10 cellular contexts compared by ENCODE assay signal in the genomic region with DNA sequence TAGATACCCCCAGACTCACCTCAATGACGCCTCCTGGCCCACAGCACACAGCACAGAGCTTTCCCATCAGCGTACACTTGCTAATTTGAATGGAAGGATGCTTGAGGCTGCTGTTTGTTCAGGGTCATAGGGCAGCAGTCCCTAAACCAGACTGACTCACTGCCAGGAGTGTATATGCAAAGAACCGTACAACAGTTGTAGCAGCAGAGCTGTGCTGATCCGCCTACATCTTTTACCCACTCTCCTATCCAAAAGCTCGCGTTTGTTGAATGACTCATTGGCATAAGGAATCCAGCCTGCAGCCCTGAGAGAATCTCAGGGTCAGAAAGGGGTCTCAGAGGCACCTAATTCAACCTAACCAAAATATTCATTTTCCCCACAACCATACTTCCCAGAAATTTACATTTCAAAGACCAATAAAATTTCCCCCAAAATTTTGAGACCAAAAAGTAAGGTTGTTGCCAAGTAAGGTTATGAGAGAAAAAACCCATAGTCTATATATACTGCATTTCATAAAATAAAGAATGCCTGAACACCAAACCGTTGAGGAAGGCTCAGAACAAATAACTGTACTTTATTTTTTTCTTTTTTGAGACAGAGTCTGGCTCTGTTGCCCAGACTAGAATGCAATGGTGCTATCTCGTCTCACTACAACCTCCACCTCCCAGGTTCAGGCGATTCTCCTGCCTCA. TPM values are rescaled to one million over a fixed set of nuclear protein-coding genes. Genes with fewer than 3 reads are reported as not detected.
DNase-seq lines count a peak whose midpoint lies in the region; ATAC-seq, FAIRE-seq and TF ChIP-seq lines count a peak whose summit lies in the region.
"Had no signal": no experiment of that assay in that cellular context is flagged by ENCODE, and none has a peak within 500 bp of the region (broad histone marks: within the 10 kb centered on the region; RNA-seq: fewer than 3 reads in every experiment).

No MANE protein-coding gene starts in this region.

- no peaks in the 10 kb centered on the region for H3K9me3 ChIP-seq in OCI-LY3 (ENCODE audit: insufficient read depth, low read length)
- H3K9me3 ChIP-seq in GM12878 (replicated peaks; ENCODE audit: control insufficient read depth, insufficient read depth, low read length), result no peaks in the 10 kb centered on the region; the same call in 2 of the 3 replicates
- H3K9me3 ChIP-seq in stomach, result no peaks in the 10 kb centered on the region
- H3K9me3 ChIP-seq in neural progenitor cell (ENCODE audit: low read depth), result no peaks in the 10 kb centered on the region

- TF ChIP-seq CTCF in OCI-LY3 (IDR thresholded peaks at IDR 0.05; ENCODE audit: low read depth, low read length) (no peak), GM12878 (IDR thresholded peaks at IDR 0.05 in 2 of 3, conservative IDR thresholded peaks at IDR 0.05 in 1 of 3; ENCODE audit: control insufficient read depth in 2 of 3, extremely low read depth in 1 of 3, insufficient read depth in 1 of 3, low read depth in 3 of 3, low read length in 3 of 3) (no peak), retinal pigment epithelial cell (conservative IDR thresholded peaks at IDR 0.05; ENCODE audit: low read depth, low read length) (no peak), stomach (IDR thresholded peaks at IDR 0.05) (no peak), neural progenitor cell (IDR thresholded peaks at IDR 0.05) (no peak)

- no peaks in the 10 kb centered on the region for H3F3A ChIP-seq in neural progenitor cell (ENCODE audit: low read depth)

- POLR2A ChIA-PET in GM12878 (lab: Charles Lee), result interaction anchor here (0.5 kb wide), 1 partner anchor 23 kb away, joined by 8 read pairs; no protein-coding TSS in a partner anchor

- TF ChIP-seq RAD21 in GM12878 (IDR thresholded peaks at IDR 0.05; ENCODE audit: insufficient read depth, low read depth, low read length), result no peak

- H3K9me3 Mint-ChIP-seq in neural progenitor cell, result no peaks in the 10 kb centered on the region

- peak overlapping the region; percentile 64 for H3K27ac ChIP-seq in OCI-LY3 (ENCODE audit: low read length)
- no peak overlapping the region for H3K27ac ChIP-seq in GM12878 (ENCODE audit: control insufficient read depth, insufficient read depth)
- no peak overlapping the region for H3K27ac ChIP-seq in stomach
- H3K27ac ChIP-seq in neural progenitor cell, result no peak overlapping the region
- H3K27ac ChIP-seq: WERI-Rb-1 had no signal

- no peak for ATAC-seq in GM12878

- TF ChIP-seq POLR2A in GM12878 (IDR thresholded peaks at IDR 0.05; ENCODE audit: low read depth, low read length) (no peak), stomach (IDR thresholded peaks at IDR 0.05) (no peak)

- H3K36me3 ChIP-seq in OCI-LY3 (replicated peaks; ENCODE audit: low read depth, low read length) (no peaks in the 10 kb centered on the region), GM12878 (ENCODE audit: control insufficient read depth in 2 of 2, insufficient read depth in 2 of 2, low read length in 1 of 2) (no peaks in the 10 kb centered on the region), stomach (peaks cover 0 to 3% (median 0%) of the 10 kb centered on the region in 4 donors), neural progenitor cell (no peaks in the 10 kb centered on the region)
- H3K36me3 ChIP-seq: WERI-Rb-1 had no signal

- H3K36me3 Mint-ChIP-seq in neural progenitor cell, result no peaks in the 10 kb centered on the region

- peak; percentile 56 for FAIRE-seq in GM12878 (lab: Jason Lieb, UNC)

- in situ Hi-C loops in GM12878 (cut with MboI), result no loop called here

- H3K79me2 ChIP-seq in OCI-LY3 (ENCODE audit: low read length) (no peaks in the 10 kb centered on the region), GM12878 (ENCODE audit: control insufficient read depth, insufficient read depth, low read length) (no peaks in the 10 kb centered on the region), neural progenitor cell (ENCODE audit: low read depth) (no peaks in the 10 kb centered on the region)

- peak overlapping the region; percentile 43 for H3K4me2 ChIP-seq in OCI-LY3 (ENCODE audit: low read length)
- no peak overlapping the region for H3K4me2 ChIP-seq in GM12878 (ENCODE audit: control insufficient read depth, insufficient read depth)
- H3K4me2 ChIP-seq in neural progenitor cell, result no peak overlapping the region

- CTCF ChIA-PET in GM12878 (lab: Yijun Ruan, JAX), result interaction anchor here (1.2 to 1.5 kb wide), 2 partner anchors 9 to 39 kb away, joined by 3 read pairs; no protein-coding TSS in a partner anchor

- SMC1A ChIA-PET in GM12878 (lab: Charles Lee; ENCODE audit: uncharacterized antibody, unreplicated experiment), result interaction anchor here (1.1 to 2.0 kb wide), 2 partner anchors 10 to 13 kb away, joined by 3 to 7 read pairs; no protein-coding TSS in a partner anchor

- peaks cover 27% of the 10 kb centered on the region for H3K4me1 ChIP-seq in OCI-LY3 (ENCODE audit: low read length)
- H3K4me1 ChIP-seq in GM12878 (ENCODE audit: control insufficient read depth, insufficient read depth, low read length), result peaks cover 4% of the 10 kb centered on the region; the same call in 1 of the 2 replicates
- peaks cover 0 to 18% (median 8%) of the 10 kb centered on the region in 4 donors for H3K4me1 ChIP-seq in stomach
- H3K4me1 ChIP-seq in neural progenitor cell, result no peaks in the 10 kb centered on the region

- BruUV-seq in GM12878 (replicated peaks; lab: Mats Ljungman, UMichigan), result no TSS peak

- H3K27ac Mint-ChIP-seq in neural progenitor cell, result no peak overlapping the region

- H3K4me1 Mint-ChIP-seq in neural progenitor cell, result no peaks in the 10 kb centered on the region

- intact Hi-C loops in GM12878 (cut with micrococcal nuclease; ENCODE audit: unreplicated experiment) (no loop called here), stomach (cut with DNase I; ENCODE audit: low total_unique reads) (no loop called here)

- peak; percentile 69 for DNase-seq in EH (ENCODE audit: low read depth)
- no peak for DNase-seq in GM12878 (ENCODE audit: low read depth, low spot score)
- DNase-seq in retinal pigment epithelial cell (ENCODE audit: low read depth), result peak; percentile 15
- DNase-seq in stomach, result no peak
- DNase-seq in neural progenitor cell (ENCODE audit: low spot score), result no peak
- DNase-seq in Kasumi-1 (lab: John Stamatoyannopoulos, UW), result no peak
- no peak for DNase-seq in NCI-H1092 treated with DMSO at 0.1 percent for 48 hours (lab: John Stamatoyannopoulos, UW)
- DNase-seq: effector memory CD4-positive, alpha-beta T cell; WERI-Rb-1 had no signal

- H3K4me3 Mint-ChIP-seq in neural progenitor cell, result no peak overlapping the region

- H3K9ac ChIP-seq in OCI-LY3 (ENCODE audit: low read length), result peak overlapping the region; percentile 0; the same call in 1 of the 2 replicates
- H3K9ac ChIP-seq in GM12878 (ENCODE audit: control insufficient read depth, insufficient read depth, low read length), result no peak overlapping the region
- no peak overlapping the region for H3K9ac ChIP-seq in neural progenitor cell

- RAD21 ChIA-PET in GM12878 (lab: Charles Lee; ENCODE audit: unreplicated experiment), result no interaction called here

- H3K27me3 ChIP-seq in OCI-LY3 (ENCODE audit: low read depth, low read length), result no peaks in the 10 kb centered on the region
- no peaks in the 10 kb centered on the region for H3K27me3 ChIP-seq in GM12878 (replicated peaks in 1 of 2; ENCODE audit: control insufficient read depth in 2 of 2, insufficient read depth in 2 of 2, low read length in 1 of 2)
- no peaks in the 10 kb centered on the region for H3K27me3 ChIP-seq in stomach
- no peaks in the 10 kb centered on the region for H3K27me3 ChIP-seq in neural progenitor cell

- TF ChIP-seq EP300 in GM12878 (IDR thresholded peaks at IDR 0.05; ENCODE audit: borderline replicate concordance in 1 of 2, control insufficient read depth in 1 of 2, low read depth in 2 of 2, low read length in 2 of 2) (no peak), stomach (IDR thresholded peaks at IDR 0.05) (no peak)

- WGBS in GM12878 (ENCODE audit: insufficient coverage, insufficient replicate concordance, low lambda C conversion rate, missing lambda C conversion rate), result 26% methylated on average over 9 of the region's 9 CpGs
- 59 to 70% (median 67%) methylated on average over 9 of the region's 9 CpGs for WGBS in stomach, 5 donors

- peak overlapping the region; percentile 21; the same call in 1 of the 2 replicates for H3K4me3 ChIP-seq in OCI-LY3 (ENCODE audit: low read length)
- no peak overlapping the region for H3K4me3 ChIP-seq in GM12878
- no peak overlapping the region for H3K4me3 ChIP-seq in retinal pigment epithelial cell (ENCODE audit: low read length)
- H3K4me3 ChIP-seq in stomach, result no peak overlapping the region
- no peak overlapping the region for H3K4me3 ChIP-seq in neural progenitor cell

- H3K27me3 Mint-ChIP-seq in neural progenitor cell (ENCODE audit: insufficient read depth, low read depth), result no peaks in the 10 kb centered on the region

- H2AFZ ChIP-seq in OCI-LY3 (ENCODE audit: low read depth, low read length) (peak overlapping the region; percentile 68), GM12878 (ENCODE audit: control insufficient read depth, low read depth, low read length) (no peak overlapping the region; the same call in 1 of the 2 replicates), neural progenitor cell (replicated peaks) (no peak overlapping the region)

- no peaks in the 10 kb centered on the region for H4K20me1 ChIP-seq in OCI-LY3 (ENCODE audit: insufficient read depth, low read length)
- no peaks in the 10 kb centered on the region for H4K20me1 ChIP-seq in GM12878 (ENCODE audit: control insufficient read depth, insufficient read depth)
- no peaks in the 10 kb centered on the region for H4K20me1 ChIP-seq in neural progenitor cell (ENCODE audit: low read depth)

RNA-seq across cellular contexts. Expression of a gene that starts 35.3 kb away (rescaled TPM):
- total RNA-seq in GM12878 (2013; cell fraction: nucleolus; rRNA removed), result 27.5 and 33.7 TPM in 2 replicates
- total RNA-seq in GM12878 (2014; rRNA removed) (29.6 and 37.6 TPM in 2 replicates), GM12878 (2014; rRNA removed; fragmentation: Illumina TruSeq; extraction: Trizol) (19.8 and 20.6 TPM in 2 replicates), GM12878 (2021) (54.3 and 55.1 TPM in 2 replicates), stomach (100 to 1,000 TPM in 2 of 5 donors, 10 to 100 TPM in 3; 40.6 to 193 (median 84.2) TPM), neural progenitor cell (ENCODE audit: low replicate concordance) (7.6 and 16.2 TPM in 2 replicates)
- polyA plus RNA-seq in GM12878 (2011; ENCODE audit: low read depth), result 16.6 TPM
- polyA plus RNA-seq in GM12878 (2011; rRNA removed) (11.6 and 20.9 TPM in 2 replicates), GM12878 (2014; fragmentation: Illumina TruSeq; extraction: Trizol) (18.2 and 25.4 TPM in 2 replicates), GM12878 (2014; fragmentation: Nextera tagmentation; extraction: Ambion mirVana) (10 to 100 TPM in 1 of 2 experiments, 1 to 10 TPM in 1; 6.0 to 16.3 TPM), GM12878 (2014; rRNA removed) (45.8 and 50.9 TPM in 2 replicates), GM12878 (2016; fragmentation: Nextera tagmentation; extraction: Ambion mirVana) (10 to 100 TPM; 81.4 to 86.4 TPM), stomach (10 to 100 TPM; 75.3 to 77.2 (median 75.9) TPM)
- polyA plus RNA-seq in GM12878 (2011; cell fraction: cytosol; rRNA removed), result 34.6 and 40.0 TPM in 2 replicates
- polyA plus RNA-seq in GM12878 (2011; cell fraction: nucleus; rRNA removed), result 40.2 and 40.5 TPM in 2 replicates
- 24.3 and 26.8 TPM in 2 replicates for polyA plus RNA-seq in GM12878 (2012)
- polyA minus RNA-seq in GM12878 (2011; rRNA and poly(A)+ RNA removed), result 18.9 and 32.5 TPM in 2 replicates
- 13.4 and 18.2 TPM in 2 replicates for polyA minus RNA-seq in GM12878 (2011; cell fraction: cytosol; rRNA and poly(A)+ RNA removed)
- 23.0 and 32.6 TPM in 2 replicates for polyA minus RNA-seq in GM12878 (2011; cell fraction: nucleus; rRNA and poly(A)+ RNA removed)

RNA-seq across cellular contexts. Expression of a gene that starts 55.6 kb away (rescaled TPM):
- total RNA-seq in GM12878 (2013; cell fraction: nucleolus; rRNA removed), result 15.8 and 20.0 TPM in 2 replicates
- total RNA-seq in GM12878 (2014; rRNA removed), result 15.6 and 17.8 TPM in 2 replicates
- total RNA-seq in GM12878 (2014; rRNA removed; fragmentation: Illumina TruSeq; extraction: Trizol), result 19.0 and 21.2 TPM in 2 replicates
- 43.8 and 48.6 TPM in 2 replicates for total RNA-seq in GM12878 (2021)
- 12.9 TPM for polyA plus RNA-seq in GM12878 (2011; ENCODE audit: low read depth)
- 19.2 and 34.5 TPM in 2 replicates for polyA plus RNA-seq in GM12878 (2011; rRNA removed)
- 38.9 and 50.1 TPM in 2 replicates for polyA plus RNA-seq in GM12878 (2011; cell fraction: cytosol; rRNA removed)
- polyA plus RNA-seq in GM12878 (2011; cell fraction: nucleus; rRNA removed), result 38.7 and 52.2 TPM in 2 replicates
- 17.3 and 20.9 TPM in 2 replicates for polyA plus RNA-seq in GM12878 (2012)
- polyA plus RNA-seq in GM12878 (2014; fragmentation: Illumina TruSeq; extraction: Trizol), result 24.7 and 31.4 TPM in 2 replicates
- polyA plus RNA-seq in GM12878 (2014; fragmentation: Nextera tagmentation; extraction: Ambion mirVana), result 10 to 100 TPM; 12.6 to 28.4 TPM
- 48.5 and 56.4 TPM in 2 replicates for polyA plus RNA-seq in GM12878 (2014; rRNA removed)
- polyA plus RNA-seq in GM12878 (2016; fragmentation: Nextera tagmentation; extraction: Ambion mirVana), result 10 to 100 TPM; 39.7 to 51.1 TPM
- polyA minus RNA-seq in GM12878 (2011; rRNA and poly(A)+ RNA removed), result 26.6 and 27.9 TPM in 2 replicates
- polyA minus RNA-seq in GM12878 (2011; cell fraction: cytosol; rRNA and poly(A)+ RNA removed), result 15.0 and 15.9 TPM in 2 replicates
- polyA minus RNA-seq in GM12878 (2011; cell fraction: nucleus; rRNA and poly(A)+ RNA removed), result 9.7 and 21.3 TPM in 2 replicates
- total RNA-seq in stomach, result 10 to 100 TPM in 2 of 5 donors, 1 to 10 TPM in 2, not detected in 1; 1.8 to 65.2 (median 10.1) TPM
- 10 to 100 TPM in 2 of 3 donors, 1 to 10 TPM in 1; 8.6 to 11.9 (median 10.6) TPM for polyA plus RNA-seq in stomach
- total RNA-seq in neural progenitor cell (ENCODE audit: low replicate concordance), result 11.5 and 31.7 TPM in 2 replicates

RNA-seq across cellular contexts. Expression of a gene that starts 56.0 kb away (rescaled TPM):
- 28.8 and 30.3 TPM in 2 replicates for total RNA-seq in GM12878 (2013; cell fraction: nucleolus; rRNA removed)
- 13.4 and 14.4 TPM in 2 replicates for total RNA-seq in GM12878 (2014; rRNA removed)
- total RNA-seq in GM12878 (2014; rRNA removed; fragmentation: Illumina TruSeq; extraction: Trizol), result 14.2 and 15.3 TPM in 2 replicates
- total RNA-seq in GM12878 (2021), result 16.6 and 17.2 TPM in 2 replicates
- 7.0 TPM for polyA plus RNA-seq in GM12878 (2011; ENCODE audit: low read depth)
- polyA plus RNA-seq in GM12878 (2011; rRNA removed), result 24.8 TPM in 2 replicates
- polyA plus RNA-seq in GM12878 (2011; cell fraction: cytosol; rRNA removed), result 23.6 and 26.4 TPM in 2 replicates
- polyA plus RNA-seq in GM12878 (2011; cell fraction: nucleus; rRNA removed), result 17.1 and 18.5 TPM in 2 replicates
- polyA plus RNA-seq in GM12878 (2012), result 7.3 and 9.4 TPM in 2 replicates
- 17.7 and 19.2 TPM in 2 replicates for polyA plus RNA-seq in GM12878 (2014; fragmentation: Illumina TruSeq; extraction: Trizol)
- 10 to 100 TPM; 15.9 to 21.7 TPM for polyA plus RNA-seq in GM12878 (2014; fragmentation: Nextera tagmentation; extraction: Ambion mirVana)
- polyA plus RNA-seq in GM12878 (2014; rRNA removed), result 11.1 and 15.1 TPM in 2 replicates
- polyA plus RNA-seq in GM12878 (2016; fragmentation: Nextera tagmentation; extraction: Ambion mirVana), result 10 to 100 TPM; 20.4 to 21.0 TPM
- 20.0 and 25.3 TPM in 2 replicates for polyA minus RNA-seq in GM12878 (2011; rRNA and poly(A)+ RNA removed)
- polyA minus RNA-seq in GM12878 (2011; cell fraction: cytosol; rRNA and poly(A)+ RNA removed), result 6.5 and 7.8 TPM in 2 replicates
- polyA minus RNA-seq in GM12878 (2011; cell fraction: nucleus; rRNA and poly(A)+ RNA removed), result 7.1 and 8.2 TPM in 2 replicates
- total RNA-seq in stomach, result 10 to 100 TPM in 4 of 5 donors, 1 to 10 TPM in 1; 1.2 to 34.4 (median 18.8) TPM
- 1 to 10 TPM; 6.1 to 9.8 (median 7.2) TPM for polyA plus RNA-seq in stomach
- 29.4 and 31.4 TPM in 2 replicates for total RNA-seq in neural progenitor cell (ENCODE audit: low replicate concordance)

Comparison
In these comparisons a context has a peak if more than half of its experiments do, and no peak if none do; other contexts are left out.
1. DNase-seq: peak in EH (single experiment) and retinal pigment epithelial cell (single experiment); none in GM12878 (single experiment), stomach (single experiment), neural progenitor cell (single experiment), Kasumi-1 (0 of 2) and NCI-H1092 treated with DMSO at 0.1 percent for 48 hours (single experiment).